ENCODE assay signal across 1 cellular context in genomic region chr17:73749337-73749807, GRCh38.
TF ChIP-seq lines count a peak whose summit lies in the region.

No MANE protein-coding gene starts in this region.

TF ChIP-seq in WTC11, 78 proteins besides CTCF, POLR2A, EP300 and RAD21 (continued from another document):
- TF ChIP-seq STAT6 (CRISPR knock-in tag; conservative IDR thresholded peaks at IDR 0.05; ENCODE audit: low read depth) (no peak), ZBTB21 (CRISPR knock-in tag; IDR thresholded peaks at IDR 0.05; ENCODE audit: borderline replicate concordance) (no peak), ZNF121 (CRISPR knock-in tag; IDR thresholded peaks at IDR 0.05) (no peak), TEAD4 (CRISPR knock-in tag; IDR thresholded peaks at IDR 0.05) (no peak), ZNF317 (CRISPR knock-in tag; IDR thresholded peaks at IDR 0.05; ENCODE audit: borderline replicate concordance, low read depth) (no peak), ZNF425 (CRISPR knock-in tag; conservative IDR thresholded peaks at IDR 0.05) (no peak), KAT7 (CRISPR knock-in tag; IDR thresholded peaks at IDR 0.05; ENCODE audit: borderline replicate concordance) (no peak), NFE2L1 (CRISPR knock-in tag; IDR thresholded peaks at IDR 0.05) (no peak), ZNF671 (CRISPR knock-in tag; IDR thresholded peaks at IDR 0.05) (no peak), GABPB1 (CRISPR knock-in tag; IDR thresholded peaks at IDR 0.05) (no peak), SMAD3 (CRISPR knock-in tag; IDR thresholded peaks at IDR 0.05; ENCODE audit: borderline replicate concordance) (no peak)
- TF ChIP-seq, protein P1, sequence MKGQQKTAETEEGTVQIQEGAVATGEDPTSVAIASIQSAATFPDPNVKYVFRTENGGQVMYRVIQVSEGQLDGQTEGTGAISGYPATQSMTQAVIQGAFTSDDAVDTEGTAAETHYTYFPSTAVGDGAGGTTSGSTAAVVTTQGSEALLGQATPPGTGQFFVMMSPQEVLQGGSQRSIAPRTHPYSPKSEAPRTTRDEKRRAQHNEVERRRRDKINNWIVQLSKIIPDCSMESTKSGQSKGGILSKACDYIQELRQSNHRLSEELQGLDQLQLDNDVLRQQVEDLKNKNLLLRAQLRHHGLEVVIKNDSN (CRISPR knock-in tag; IDR thresholded peaks at IDR 0.05): no peak
- TF ChIP-seq, protein P2, sequence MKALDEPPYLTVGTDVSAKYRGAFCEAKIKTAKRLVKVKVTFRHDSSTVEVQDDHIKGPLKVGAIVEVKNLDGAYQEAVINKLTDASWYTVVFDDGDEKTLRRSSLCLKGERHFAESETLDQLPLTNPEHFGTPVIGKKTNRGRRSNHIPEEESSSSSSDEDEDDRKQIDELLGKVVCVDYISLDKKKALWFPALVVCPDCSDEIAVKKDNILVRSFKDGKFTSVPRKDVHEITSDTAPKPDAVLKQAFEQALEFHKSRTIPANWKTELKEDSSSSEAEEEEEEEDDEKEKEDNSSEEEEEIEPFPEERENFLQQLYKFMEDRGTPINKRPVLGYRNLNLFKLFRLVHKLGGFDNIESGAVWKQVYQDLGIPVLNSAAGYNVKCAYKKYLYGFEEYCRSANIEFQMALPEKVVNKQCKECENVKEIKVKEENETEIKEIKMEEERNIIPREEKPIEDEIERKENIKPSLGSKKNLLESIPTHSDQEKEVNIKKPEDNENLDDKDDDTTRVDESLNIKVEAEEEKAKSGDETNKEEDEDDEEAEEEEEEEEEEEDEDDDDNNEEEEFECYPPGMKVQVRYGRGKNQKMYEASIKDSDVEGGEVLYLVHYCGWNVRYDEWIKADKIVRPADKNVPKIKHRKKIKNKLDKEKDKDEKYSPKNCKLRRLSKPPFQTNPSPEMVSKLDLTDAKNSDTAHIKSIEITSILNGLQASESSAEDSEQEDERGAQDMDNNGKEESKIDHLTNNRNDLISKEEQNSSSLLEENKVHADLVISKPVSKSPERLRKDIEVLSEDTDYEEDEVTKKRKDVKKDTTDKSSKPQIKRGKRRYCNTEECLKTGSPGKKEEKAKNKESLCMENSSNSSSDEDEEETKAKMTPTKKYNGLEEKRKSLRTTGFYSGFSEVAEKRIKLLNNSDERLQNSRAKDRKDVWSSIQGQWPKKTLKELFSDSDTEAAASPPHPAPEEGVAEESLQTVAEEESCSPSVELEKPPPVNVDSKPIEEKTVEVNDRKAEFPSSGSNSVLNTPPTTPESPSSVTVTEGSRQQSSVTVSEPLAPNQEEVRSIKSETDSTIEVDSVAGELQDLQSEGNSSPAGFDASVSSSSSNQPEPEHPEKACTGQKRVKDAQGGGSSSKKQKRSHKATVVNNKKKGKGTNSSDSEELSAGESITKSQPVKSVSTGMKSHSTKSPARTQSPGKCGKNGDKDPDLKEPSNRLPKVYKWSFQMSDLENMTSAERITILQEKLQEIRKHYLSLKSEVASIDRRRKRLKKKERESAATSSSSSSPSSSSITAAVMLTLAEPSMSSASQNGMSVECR (CRISPR knock-in tag; IDR thresholded peaks at IDR 0.05; ENCODE audit: borderline replicate concordance): no peak
- TF ChIP-seq, protein P3, sequence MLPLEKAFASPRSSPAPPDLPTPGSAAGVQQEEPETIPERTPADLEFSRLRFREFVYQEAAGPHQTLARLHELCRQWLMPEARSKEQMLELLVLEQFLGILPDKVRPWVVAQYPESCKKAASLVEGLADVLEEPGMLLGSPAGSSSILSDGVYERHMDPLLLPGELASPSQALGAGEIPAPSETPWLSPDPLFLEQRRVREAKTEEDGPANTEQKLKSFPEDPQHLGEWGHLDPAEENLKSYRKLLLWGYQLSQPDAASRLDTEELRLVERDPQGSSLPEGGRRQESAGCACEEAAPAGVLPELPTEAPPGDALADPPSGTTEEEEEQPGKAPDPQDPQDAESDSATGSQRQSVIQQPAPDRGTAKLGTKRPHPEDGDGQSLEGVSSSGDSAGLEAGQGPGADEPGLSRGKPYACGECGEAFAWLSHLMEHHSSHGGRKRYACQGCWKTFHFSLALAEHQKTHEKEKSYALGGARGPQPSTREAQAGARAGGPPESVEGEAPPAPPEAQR (CRISPR knock-in tag; IDR thresholded peaks at IDR 0.05): no peak
